In the genomic region with DNA sequence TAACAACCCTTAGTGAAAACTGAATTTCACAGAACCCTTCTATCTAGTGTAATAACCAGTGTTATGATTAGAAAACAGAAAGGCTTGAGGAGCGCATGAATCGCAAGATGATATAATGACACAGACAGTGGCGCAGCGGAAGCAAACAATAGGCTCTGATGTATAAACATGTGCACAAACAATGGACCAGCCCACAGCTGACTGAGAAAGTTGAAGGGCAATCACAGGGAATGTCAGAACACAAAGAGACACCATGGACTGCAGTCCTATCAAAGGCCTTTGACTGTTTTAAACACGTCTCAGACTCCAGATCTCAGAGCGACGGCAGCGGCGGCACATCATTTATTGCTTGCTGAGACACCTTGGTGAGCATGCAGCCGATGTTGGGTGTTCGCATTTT, we compare ENCODE assay signal across 16 cellular contexts.
"Had no signal": no experiment of that assay in that cellular context is flagged by ENCODE, and none has a peak within 500 bp of the region (broad histone marks: within the 10 kb centered on the region; RNA-seq: fewer than 3 reads in every experiment).

No MANE protein-coding gene starts in this region.

- DNase-seq: activated B cell treated with CpG ODN at 0.5 μM for 24 hours; activated CD4-positive, alpha-beta T cell treated with anti-CD3 and anti-CD28 coated beads for 48 hours; activated CD8-positive, alpha-beta T cell treated with anti-CD3 and anti-CD28 coated beads for 36 hours; activated effector memory CD4-positive, alpha-beta T cell treated with anti-CD3 and anti-CD28 coated beads, Interleukin-2, amount 50 U/mL, for 16 hours; activated T-cell treated with anti-CD3 and anti-CD28 coated beads, Interleukin-2, amount 50 U/mL, for 48 hours; body of pancreas; effector memory CD4-positive, alpha-beta T cell; foreskin melanocyte; left ventricle myocardium inferior; mesendoderm; nephron progenitor cell; SW 1271; transverse colon had no signal

- H3K4me1 ChIP-seq: body of pancreas, left ventricle myocardium inferior, transverse colon had no signal

- H3K4me1 Mint-ChIP-seq: activated B cell treated with CpG ODN at 0.5 μM for 24 hours; activated naive CD4-positive, alpha-beta T cell treated with anti-CD3 and anti-CD28 coated beads, Interleukin-2, amount 50 U/mL, for 24 hours; central memory CD8-positive, alpha-beta T cell had no signal

- H3K27ac ChIP-seq: body of pancreas, left ventricle myocardium inferior, transverse colon had no signal

- ATAC-seq: activated CD8-positive, alpha-beta T cell treated with anti-CD3 and anti-CD28 coated beads for 36 hours; body of pancreas; stimulated activated memory B cell treated with anti-CD40 and anti-IgM and Interleukin-4, amounts not matched to agents 10 μg/mL and 1 μg/mL and 100 μg/mL, for 72 hours had no signal

- H3K4me3 Mint-ChIP-seq: activated B cell treated with CpG ODN at 0.5 μM for 24 hours; activated CD8-positive, alpha-beta T cell treated with anti-CD3 and anti-CD28 coated beads for 36 hours; activated naive CD4-positive, alpha-beta T cell treated with anti-CD3 and anti-CD28 coated beads, Interleukin-2, amount 50 U/mL, for 24 hours; central memory CD8-positive, alpha-beta T cell; nephron progenitor cell; stimulated activated memory B cell treated with anti-CD40 and anti-IgM and Interleukin-4, amounts not matched to agents 10 μg/mL and 1 μg/mL and 100 μg/mL, for 72 hours had no signal

- H3K27me3 ChIP-seq: body of pancreas, transverse colon had no signal

- H3K36me3 Mint-ChIP-seq: activated naive CD4-positive, alpha-beta T cell treated with anti-CD3 and anti-CD28 coated beads, Interleukin-2, amount 50 U/mL, for 24 hours had no signal

- H3K27me3 Mint-ChIP-seq: activated B cell treated with CpG ODN at 0.5 μM for 24 hours; activated CD8-positive, alpha-beta T cell treated with anti-CD3 and anti-CD28 coated beads for 36 hours; activated naive CD4-positive, alpha-beta T cell treated with anti-CD3 and anti-CD28 coated beads, Interleukin-2, amount 50 U/mL, for 24 hours; stimulated activated memory B cell treated with anti-CD40 and anti-IgM and Interleukin-4, amounts not matched to agents 10 μg/mL and 1 μg/mL and 100 μg/mL, for 72 hours had no signal

- H3K9me3 Mint-ChIP-seq: activated CD8-positive, alpha-beta T cell treated with anti-CD3 and anti-CD28 coated beads for 36 hours; central memory CD8-positive, alpha-beta T cell; nephron progenitor cell had no signal

- H3K27ac Mint-ChIP-seq: activated B cell treated with CpG ODN at 0.5 μM for 24 hours; activated CD8-positive, alpha-beta T cell treated with anti-CD3 and anti-CD28 coated beads for 36 hours; activated naive CD4-positive, alpha-beta T cell treated with anti-CD3 and anti-CD28 coated beads, Interleukin-2, amount 50 U/mL, for 24 hours; stimulated activated memory B cell treated with anti-CD40 and anti-IgM and Interleukin-4, amounts not matched to agents 10 μg/mL and 1 μg/mL and 100 μg/mL, for 72 hours had no signal
